25 cellular contexts compared by ENCODE assay signal in the genomic region with DNA sequence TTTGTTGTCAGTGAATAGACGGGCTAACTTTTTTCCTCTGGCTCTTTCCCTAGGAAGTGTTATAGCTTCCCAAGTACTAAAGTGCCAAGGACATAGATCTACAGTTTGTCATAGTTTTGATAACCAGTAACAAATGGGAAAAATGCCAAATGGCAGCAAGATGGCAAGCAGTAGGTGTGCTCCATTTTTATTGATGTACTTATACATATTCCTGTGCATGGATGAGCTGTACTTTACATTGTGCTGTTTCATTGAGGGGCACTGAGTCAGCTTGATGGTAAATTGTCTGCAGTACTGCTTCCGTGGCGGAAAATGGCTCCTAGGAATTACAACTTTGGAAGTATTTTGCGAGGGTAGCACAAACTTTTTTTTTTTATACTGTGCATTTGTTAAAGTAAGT.
"Had no signal": no experiment of that assay in that cellular context is flagged by ENCODE, and none has a peak within 500 bp of the region (broad histone marks: within the 10 kb centered on the region; RNA-seq: fewer than 3 reads in every experiment).

No MANE protein-coding gene starts in this region.

- ATAC-seq: naive thymus-derived CD8-positive, alpha-beta T cell; psoas muscle; right cardiac atrium; right lobe of liver; stimulated activated effector memory CD8-positive, alpha-beta T cell treated with anti-CD3 and anti-CD28 coated beads, Interleukin-12 subunit alpha, Interleukin-12 subunit beta, amount 100 ng/mL, for 72 hours; stimulated activated naive B cell treated with anti-CD40 and anti-IgM and Interleukin-4, amounts not matched to agents 10 μg/mL and 1 μg/mL and 100 μg/mL, for 72 hours had no signal

- H3K27me3 ChIP-seq: ovary, right lobe of liver, sigmoid colon, stomach, thyroid gland, tibial nerve, upper lobe of left lung, vagina had no signal

- H3K4me2 ChIP-seq: neural progenitor cell had no signal

- H3K9ac ChIP-seq: neural progenitor cell, parathyroid adenoma had no signal

- H3K36me3 ChIP-seq: neural progenitor cell, ovary, right lobe of liver, sigmoid colon, stomach, thoracic aorta, thyroid gland, tibial nerve, upper lobe of left lung, vagina had no signal

- H3K9me3 ChIP-seq: ovary, psoas muscle, right lobe of liver, sigmoid colon, stomach, thoracic aorta, thyroid gland, tibial nerve, upper lobe of left lung, vagina had no signal

- H3K79me2 ChIP-seq: parathyroid adenoma had no signal

- H3K27ac ChIP-seq: neural progenitor cell, ovary, parathyroid adenoma, psoas muscle, right lobe of liver, sigmoid colon, stomach, thoracic aorta, thyroid gland, tibial nerve, upper lobe of left lung, vagina had no signal

- DNase-seq: naive thymus-derived CD8-positive, alpha-beta T cell; occipital lobe; ovary; posterior cingulate gyrus; psoas muscle; right cardiac atrium; right lobe of liver; sigmoid colon; small intestine; stimulated activated CD4-positive, alpha-beta T cell treated with anti-CD3 and anti-CD28 coated beads, Interleukin-15, amount 100 ng/mL, for 24 hours; stimulated activated CD4-positive, alpha-beta T cell treated with anti-CD3 and anti-CD28 coated beads, Interleukin-2, amount 100 ng/mL, for 24 hours; stimulated activated CD4-positive, alpha-beta T cell treated with anti-CD3 and anti-CD28 coated beads, Interleukin-2, amount 100 ng/mL, for 48 hours; stimulated activated CD4-positive, alpha-beta T cell treated with anti-CD3 and anti-CD28 coated beads, Interleukin-4, amount 100 ng/mL, for 24 hours; stimulated activated naive B cell treated with anti-CD40 and anti-IgM and Interleukin-4, amounts not matched to agents 10 μg/mL and 1 μg/mL and 100 μg/mL, for 72 hours; stimulated activated naive CD4-positive, alpha-beta T cell treated with Interleukin-2 at 50 U/mL for 16 hours; stomach; thyroid gland; trophoblast cell; upper lobe of left lung had no signal

- H3K4me1 ChIP-seq: neural progenitor cell, parathyroid adenoma, psoas muscle, right lobe of liver, sigmoid colon, stomach, tibial nerve, upper lobe of left lung, vagina had no signal

- H3K4me3 ChIP-seq: neural progenitor cell, ovary, psoas muscle, right lobe of liver, sigmoid colon, stomach, thoracic aorta, thyroid gland, tibial nerve, upper lobe of left lung, vagina had no signal

- H2AFZ ChIP-seq: neural progenitor cell, parathyroid adenoma had no signal
